In the genomic region with DNA sequence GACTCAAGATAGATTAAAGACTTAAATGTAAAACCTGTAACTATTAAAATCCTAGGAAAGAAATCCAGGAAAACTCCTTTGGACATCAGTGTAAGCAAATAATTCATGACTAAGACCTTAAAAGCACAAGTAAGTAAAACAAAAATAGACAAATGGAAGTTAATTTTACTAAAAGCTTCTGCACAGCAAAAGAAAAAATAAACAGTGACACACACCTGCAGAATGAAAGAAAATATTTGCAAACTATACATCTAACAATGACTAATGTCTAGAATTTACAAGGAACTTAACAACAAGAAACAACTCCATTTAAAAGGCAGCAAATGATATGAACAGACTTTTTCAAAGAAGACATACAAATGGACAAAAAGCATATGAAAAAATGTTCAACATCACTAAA, we compare ENCODE assay signal across 40 cellular contexts.
"Had no signal": no experiment of that assay in that cellular context is flagged by ENCODE, and none has a peak within 500 bp of the region (broad histone marks: within the 10 kb centered on the region; RNA-seq: fewer than 3 reads in every experiment).

No MANE protein-coding gene starts in this region.

- H3K27me3 ChIP-seq: adrenal gland, body of pancreas, brain microvascular endothelial cell, breast epithelium, cardiac muscle cell had no signal

- H3K27me3 Mint-ChIP-seq: activated CD4-positive, alpha-beta memory T cell treated with anti-CD3 and anti-CD28 coated beads, Interleukin-2, amount 10 ng/mL, durations not matched to agents 7 days and 5 days; activated CD4-positive, alpha-beta T cell treated with anti-CD3 and anti-CD28 coated beads for 36 hours; activated CD4-positive, alpha-beta T cell treated with anti-CD3 and anti-CD28 coated beads, Interleukin-2, amount 10 ng/mL, durations not matched to agents 7 days and 5 days; activated CD8-positive, alpha-beta memory T cell treated with anti-CD3 and anti-CD28 coated beads, Interleukin-2, amount 10 ng/mL, durations not matched to agents 7 days and 5 days; activated naive CD8-positive, alpha-beta T cell treated with anti-CD3 and anti-CD28 coated beads for 36 hours; activated T-helper 17 cell treated with anti-CD3 and anti-CD28 coated beads, Interleukin-2, amount 50 U/mL, for 72 hours; central memory CD8-positive, alpha-beta T cell had no signal

- H3K36me3 Mint-ChIP-seq: activated CD8-positive, alpha-beta memory T cell treated with anti-CD3 and anti-CD28 coated beads, Interleukin-2, amount 10 ng/mL, durations not matched to agents 7 days and 5 days; activated naive CD8-positive, alpha-beta T cell treated with anti-CD3 and anti-CD28 coated beads for 36 hours had no signal

- H3K27ac Mint-ChIP-seq: activated CD4-positive, alpha-beta memory T cell treated with anti-CD3 and anti-CD28 coated beads, Interleukin-2, amount 10 ng/mL, durations not matched to agents 7 days and 5 days; activated CD4-positive, alpha-beta T cell treated with anti-CD3 and anti-CD28 coated beads for 36 hours; activated CD4-positive, alpha-beta T cell treated with anti-CD3 and anti-CD28 coated beads, Interleukin-2, amount 10 ng/mL, durations not matched to agents 7 days and 5 days; activated CD8-positive, alpha-beta memory T cell treated with anti-CD3 and anti-CD28 coated beads, Interleukin-2, amount 10 ng/mL, durations not matched to agents 7 days and 5 days; activated CD8-positive, alpha-beta T cell treated with anti-CD3 and anti-CD28 coated beads, Interleukin-2, amount 10 ng/mL, durations not matched to agents 7 days and 5 days; activated naive CD4-positive, alpha-beta T cell treated with anti-CD3 and anti-CD28 coated beads for 36 hours; activated naive CD4-positive, alpha-beta T cell treated with anti-CD3 and anti-CD28 coated beads, Interleukin-2, amount 50 U/mL, for 72 hours; activated naive CD8-positive, alpha-beta T cell treated with anti-CD3 and anti-CD28 coated beads for 36 hours; activated T-cell treated with anti-CD3 and anti-CD28 coated beads, Interleukin-2, amount 50 U/mL, for 72 hours; activated T-helper 1 cell treated with anti-CD3 and anti-CD28 coated beads, Interleukin-12 subunit alpha, Interleukin-12 subunit beta, Interleukin-2, Interleukin-4 antibody, amounts not matched to agents 30 ng/mL and 10 ng/mL and 1 ng/mL, durations not matched to agents 14 hours and 24 hours and 36 hours; activated T-helper 17 cell treated with anti-CD3 and anti-CD28 coated beads, Interleukin-2, amount 50 U/mL, for 72 hours; T-helper 1 cell treated with Interleukin-12 subunit alpha and Interleukin-12 subunit beta and Interleukin-4 antibody, amounts not matched to agents 30 μg/mL and 1 μg/mL, for 36 hours; T-helper 2 cell treated with Interferon-gamma antibody and Interleukin-4, amounts not matched to agents 5 μg/mL and 100 μg/mL, for 36 hours; WTC11 had no signal

- H3K4me3 Mint-ChIP-seq: activated CD4-positive, alpha-beta memory T cell treated with anti-CD3 and anti-CD28 coated beads, Interleukin-2, amount 10 ng/mL, durations not matched to agents 7 days and 5 days; activated CD4-positive, alpha-beta T cell treated with anti-CD3 and anti-CD28 coated beads for 36 hours; activated CD4-positive, alpha-beta T cell treated with anti-CD3 and anti-CD28 coated beads, Interleukin-2, amount 10 ng/mL, durations not matched to agents 7 days and 5 days; activated CD8-positive, alpha-beta memory T cell treated with anti-CD3 and anti-CD28 coated beads, Interleukin-2, amount 10 ng/mL, durations not matched to agents 7 days and 5 days; activated CD8-positive, alpha-beta T cell treated with anti-CD3 and anti-CD28 coated beads, Interleukin-2, amount 10 ng/mL, durations not matched to agents 7 days and 5 days; activated naive CD4-positive, alpha-beta T cell treated with anti-CD3 and anti-CD28 coated beads for 36 hours; activated naive CD8-positive, alpha-beta T cell treated with anti-CD3 and anti-CD28 coated beads for 36 hours; activated T-cell treated with anti-CD3 and anti-CD28 coated beads, Interleukin-2, amount 50 U/mL, for 4 hours; activated T-cell treated with anti-CD3 and anti-CD28 coated beads, Interleukin-2, amount 50 U/mL, for 72 hours; activated T-helper 1 cell treated with anti-CD3 and anti-CD28 coated beads, Interleukin-12 subunit alpha, Interleukin-12 subunit beta, Interleukin-2, Interleukin-4 antibody, amounts not matched to agents 30 ng/mL and 10 ng/mL and 1 ng/mL, durations not matched to agents 14 hours and 24 hours and 36 hours; activated T-helper 17 cell treated with anti-CD3 and anti-CD28 coated beads, Interleukin-2, amount 50 U/mL, for 72 hours; central memory CD8-positive, alpha-beta T cell; T-helper 1 cell treated with Interleukin-12 subunit alpha and Interleukin-12 subunit beta and Interleukin-4 antibody, amounts not matched to agents 30 μg/mL and 1 μg/mL, for 36 hours; T-helper 2 cell treated with Interferon-gamma antibody and Interleukin-4, amounts not matched to agents 5 μg/mL and 100 μg/mL, for 36 hours; WTC11 had no signal

- H3K4me1 Mint-ChIP-seq: activated CD4-positive, alpha-beta memory T cell treated with anti-CD3 and anti-CD28 coated beads, Interleukin-2, amount 10 ng/mL, durations not matched to agents 7 days and 5 days; activated CD4-positive, alpha-beta T cell treated with anti-CD3 and anti-CD28 coated beads for 36 hours; activated CD4-positive, alpha-beta T cell treated with anti-CD3 and anti-CD28 coated beads, Interleukin-2, amount 10 ng/mL, durations not matched to agents 7 days and 5 days; activated CD8-positive, alpha-beta memory T cell treated with anti-CD3 and anti-CD28 coated beads, Interleukin-2, amount 10 ng/mL, durations not matched to agents 7 days and 5 days; activated naive CD8-positive, alpha-beta T cell treated with anti-CD3 and anti-CD28 coated beads for 36 hours; activated T-helper 17 cell treated with anti-CD3 and anti-CD28 coated beads, Interleukin-2, amount 50 U/mL, for 72 hours; central memory CD8-positive, alpha-beta T cell had no signal

- H3K27ac ChIP-seq: adrenal gland, body of pancreas, brain microvascular endothelial cell, breast epithelium, cardiac muscle cell, WERI-Rb-1 had no signal

- H3K4me1 ChIP-seq: adrenal gland, body of pancreas, breast epithelium had no signal

- H3K36me3 ChIP-seq: adrenal gland, brain microvascular endothelial cell, breast epithelium, cardiac muscle cell, WERI-Rb-1 had no signal

- H3K4me3 ChIP-seq: adrenal gland, body of pancreas, breast epithelium, cardiac muscle cell had no signal

- DNase-seq: activated CD4-positive, alpha-beta memory T cell treated with anti-CD3 and anti-CD28 coated beads, Interleukin-2, amount 10 ng/mL, durations not matched to agents 7 days and 5 days; activated CD4-positive, alpha-beta T cell treated with anti-CD3 and anti-CD28 coated beads for 1 hour; activated CD4-positive, alpha-beta T cell treated with anti-CD3 and anti-CD28 coated beads for 36 hours; activated CD4-positive, alpha-beta T cell treated with anti-CD3 and anti-CD28 coated beads for 48 hours; activated CD4-positive, alpha-beta T cell treated with anti-CD3 and anti-CD28 coated beads, Interleukin-2, amount 10 ng/mL, durations not matched to agents 7 days and 5 days; activated CD4-positive, alpha-beta T cell treated with anti-CD3 and anti-CD28 coated beads, Interleukin-2, amount 50 U/mL, for 48 hours; activated CD4-positive, CD25-positive, alpha-beta regulatory T cell; activated CD8-positive, alpha-beta memory T cell treated with anti-CD3 and anti-CD28 coated beads for 24 hours; activated CD8-positive, alpha-beta memory T cell treated with anti-CD3 and anti-CD28 coated beads, Interleukin-2, amount 10 ng/mL, durations not matched to agents 7 days and 5 days; activated CD8-positive, alpha-beta memory T cell treated with anti-CD3 and anti-CD28 coated beads, Interleukin-2, amount 50 U/mL, for 48 hours; activated CD8-positive, alpha-beta T cell treated with anti-CD3 and anti-CD28 coated beads, Interleukin-2, amount 10 ng/mL, durations not matched to agents 7 days and 5 days; activated effector memory CD4-positive, alpha-beta T cell treated with anti-CD3 and anti-CD28 coated beads, Interleukin-2, amount 50 U/mL, for 16 hours; activated gamma-delta T cell treated with Interleukin-2 at 50 U/mL for 16 hours; activated naive CD4-positive, alpha-beta T cell; activated naive CD4-positive, alpha-beta T cell treated with anti-CD3 and anti-CD28 coated beads for 36 hours; activated naive CD4-positive, alpha-beta T cell treated with anti-CD3 and anti-CD28 coated beads, Interleukin-2, amount 50 U/mL, for 16 hours; activated naive CD8-positive, alpha-beta T cell treated with anti-CD3 and anti-CD28 coated beads for 36 hours; activated T-cell treated with anti-CD3 and anti-CD28 coated beads, Interleukin-2, amount 50 U/mL, for 4 hours; activated T-cell treated with anti-CD3 and anti-CD28 coated beads, Interleukin-2, amount 50 U/mL, for 72 hours; adrenal gland; amniotic stem cell; aorta; body of pancreas; brain microvascular endothelial cell; caudate nucleus; cerebellar nuclear complex; T-helper 1 cell; T-helper 2 cell; T-helper 9 cell; WERI-Rb-1 had no signal

- ATAC-seq: activated CD4-positive, alpha-beta T cell treated with anti-CD3 and anti-CD28 coated beads for 36 hours; activated CD4-positive, CD25-positive, alpha-beta regulatory T cell treated with anti-CD3 and anti-CD28 coated beads, Interleukin-2, amount 50 U/mL, for 24 hours; activated CD8-positive, alpha-beta memory T cell treated with anti-CD3 and anti-CD28 coated beads, Interleukin-2, amount 10 ng/mL, durations not matched to agents 7 days and 5 days; activated CD8-positive, alpha-beta T cell treated with anti-CD3 and anti-CD28 coated beads, Interleukin-2, amount 10 ng/mL, durations not matched to agents 7 days and 5 days; activated naive CD4-positive, alpha-beta T cell treated with anti-CD3 and anti-CD28 coated beads, Interleukin-2, amount 50 U/mL, for 72 hours; activated T-cell treated with anti-CD3 and anti-CD28 coated beads, Interleukin-2, amount 50 U/mL, for 4 hours; activated T-cell treated with anti-CD3 and anti-CD28 coated beads, Interleukin-2, amount 50 U/mL, for 72 hours; activated T-helper 17 cell treated with anti-CD3 and anti-CD28 coated beads, Interleukin-2, amount 50 U/mL, for 72 hours; body of pancreas; WTC11 had no signal

- H3K9me3 ChIP-seq: adrenal gland, body of pancreas, breast epithelium had no signal
